ENCODE assay signal across 12 cellular contexts in genomic region chr9:116951588-116952433, GRCh38.
DNase-seq lines count a peak whose midpoint lies in the region; ATAC-seq and TF ChIP-seq lines count a peak whose summit lies in the region.
"Had no signal": no experiment of that assay in that cellular context is flagged by ENCODE, and none has a peak within 500 bp of the region (broad histone marks: within the 10 kb centered on the region; RNA-seq: fewer than 3 reads in every experiment).

No MANE protein-coding gene starts in this region.

- no peak overlapping the region for H3K9ac ChIP-seq in adipocyte (ENCODE audit: low read length)

- CTCF ChIA-PET in AG04450 (lab: Charles Lee): interaction anchor here (1.0 kb wide), 1 partner anchor 92 kb away, joined by 3 read pairs; no protein-coding TSS in a partner anchor

- H3K9me3 ChIP-seq in AG04450 (ENCODE audit: control insufficient read depth, insufficient read depth, low read length): no peaks in the 10 kb centered on the region
- no peaks in the 10 kb centered on the region for H3K9me3 ChIP-seq in adipocyte (ENCODE audit: control insufficient read depth, low read length)
- H3K9me3 ChIP-seq: neutrophil had no signal

- H3K4me3 ChIP-seq in AG04450 (ENCODE audit: low read depth, low read length) (no peak overlapping the region), adipocyte (ENCODE audit: low read length) (no peak overlapping the region)

- H3K27me3 ChIP-seq in AG04450 (ENCODE audit: control insufficient read depth, insufficient read depth, low read length) (no peaks in the 10 kb centered on the region), adipocyte (replicated peaks; ENCODE audit: control insufficient read depth, insufficient read depth, low read length) (no peaks in the 10 kb centered on the region)
- H3K27me3 ChIP-seq: neutrophil had no signal

- POLR2A ChIA-PET in AG04450 (lab: Yijun Ruan, JAX): no interaction called here

- ATAC-seq in GM19043 (IDR thresholded peaks at IDR 0.05; ENCODE audit: low read depth, unreplicated experiment): peak; percentile 65
- ATAC-seq in HG02981 (IDR thresholded peaks at IDR 0.05; ENCODE audit: unreplicated experiment): peak; percentile 78
- ATAC-seq: CD8-positive, alpha-beta T cell had no signal

- TF ChIP-seq CTCF in AG04450 (IDR thresholded peaks at IDR 0.05; ENCODE audit: low read depth, low read length): no peak

- H3K27ac ChIP-seq in AG04450 (ENCODE audit: low read depth, low read length): peak overlapping the region; percentile 87
- H3K27ac ChIP-seq: WERI-Rb-1 had no signal

- no peaks in the 10 kb centered on the region for H3K36me3 ChIP-seq in adipocyte (ENCODE audit: control insufficient read depth, insufficient read depth, low read length, severe bottlenecking)
- H3K36me3 ChIP-seq: neutrophil had no signal

- DNase-seq in AG04450 (ENCODE audit: low read depth, low spot score) (peak; percentile 88), adipocyte (ENCODE audit: low read depth) (peak; percentile 21), germinal center (ENCODE audit: low spot score) (no peak), NCI-H2196 treated with DMSO at 0.1 percent for 48 hours (lab: John Stamatoyannopoulos, UW; ENCODE audit: unreplicated experiment) (no peak), hypothalamus (lab: John Stamatoyannopoulos, UW) (no peak)
- no peak for DNase-seq in activated T-cell treated with anti-CD3 and anti-CD28 coated beads, Interleukin-2, amount 50 U/mL, for 48 hours
- DNase-seq: CD8-positive, alpha-beta T cell; Kasumi-1; WERI-Rb-1 had no signal

- H3K4me1 ChIP-seq in adipocyte (ENCODE audit: control insufficient read depth, insufficient read depth, low read length): peaks cover 14% of the 10 kb centered on the region

Comparison
In these comparisons a context has a peak if more than half of its experiments do, and no peak if none do; other contexts are left out.
1. DNase-seq: peak in AG04450 (single experiment) and adipocyte (single experiment); none in germinal center (single experiment), activated T-cell treated with anti-CD3 and anti-CD28 coated beads, Interleukin-2, amount 50 U/mL, for 48 hours (0 of 2), NCI-H2196 treated with DMSO at 0.1 percent for 48 hours (single experiment) and hypothalamus (0 of 51).